16 cellular contexts compared by ENCODE assay signal in genomic region chr9:113326230-113326629, GRCh38. TPM values are rescaled to one million over a fixed set of nuclear protein-coding genes. Genes with fewer than 3 reads are reported as not detected.
A peak's percentile ranks its signal among the peaks of the same experiment; 100 is the strongest.
DNase-seq lines count a peak whose midpoint lies in the region; ATAC-seq and TF ChIP-seq lines count a peak whose summit lies in the region.
"Had no signal": no experiment of that assay in that cellular context is flagged by ENCODE, and none has a peak within 500 bp of the region (broad histone marks: within the 10 kb centered on the region; RNA-seq: fewer than 3 reads in every experiment).

No MANE protein-coding gene starts in this region.

- no peaks in the 10 kb centered on the region for H3K4me1 ChIP-seq in HEK293 (ENCODE audit: control insufficient read depth, insufficient read depth, low read length)
- H3K4me1 ChIP-seq: BLaER1 treated with 17β-estradiol and CSF1 and Interleukin-3, amounts not matched to agents 10 nM and 100 nM; Caco-2 had no signal

- no peak for DNase-seq in activated CD8-positive, alpha-beta T cell treated with anti-CD3 and anti-CD28 coated beads for 36 hours
- DNase-seq in activated CD8-positive, alpha-beta T cell treated with anti-CD3 and anti-CD28 coated beads, Interleukin-2, amount 10 ng/mL, durations not matched to agents 7 days and 5 days, result no peak
- DNase-seq in dorsolateral prefrontal cortex, result no peak
- DNase-seq: 8988T; ACHN; Caco-2; Calu3; CD4-positive, alpha-beta T cell; CD8-positive, alpha-beta T cell; DMS79 treated with DMSO at 0.1 percent for 48 hours; GF-D8 had no signal

- intact Hi-C loops in activated CD8-positive, alpha-beta T cell treated with anti-CD3 and anti-CD28 coated beads for 36 hours (cut with micrococcal nuclease), result no loop called here
- intact Hi-C loops in dorsolateral prefrontal cortex (cut with DNase I), result no loop called here

- POLR2A ChIA-PET in activated CD8-positive, alpha-beta T cell treated with anti-CD3 and anti-CD28 coated beads for 36 hours (lab: Charles Lee), result no interaction called here
- POLR2A ChIA-PET in activated CD8-positive, alpha-beta T cell treated with anti-CD3 and anti-CD28 coated beads, Interleukin-2, amount 10 ng/mL, durations not matched to agents 7 days and 5 days (lab: Charles Lee), result interaction anchor here (0.6 to 0.7 kb wide), 3 partner anchors 9 to 592 kb away, joined by 3 to 6 read pairs (median 3); no protein-coding TSS in a partner anchor
- POLR2A ChIA-PET in HEK293 (lab: Yijun Ruan, JAX), result no interaction called here

- ATAC-seq in activated CD8-positive, alpha-beta T cell treated with anti-CD3 and anti-CD28 coated beads for 36 hours, result no peak
- no peak for ATAC-seq in activated CD8-positive, alpha-beta T cell treated with anti-CD3 and anti-CD28 coated beads, Interleukin-2, amount 10 ng/mL, durations not matched to agents 7 days and 5 days
- no peak for ATAC-seq in GM19035 (IDR thresholded peaks at IDR 0.05; ENCODE audit: unreplicated experiment)
- ATAC-seq: CD8-positive, alpha-beta T cell had no signal

- H3K27ac ChIP-seq in HEK293 (ENCODE audit: extremely low read depth, low read depth, low read length) (no peak overlapping the region), dorsolateral prefrontal cortex (no peak overlapping the region)
- H3K27ac ChIP-seq: BLaER1 treated with 17β-estradiol and CSF1 and Interleukin-3, amounts not matched to agents 10 nM and 100 nM; C4-2B had no signal

- no peaks in the 10 kb centered on the region for H3K9me3 Mint-ChIP-seq in activated CD8-positive, alpha-beta T cell treated with anti-CD3 and anti-CD28 coated beads for 36 hours
- H3K9me3 Mint-ChIP-seq in activated CD8-positive, alpha-beta T cell treated with anti-CD3 and anti-CD28 coated beads, Interleukin-2, amount 10 ng/mL, durations not matched to agents 7 days and 5 days (ENCODE audit: insufficient read depth), result no peaks in the 10 kb centered on the region
- H3K9me3 Mint-ChIP-seq: CD4-positive, alpha-beta T cell; CD8-positive, alpha-beta T cell had no signal

- CTCF ChIA-PET in activated CD8-positive, alpha-beta T cell treated with anti-CD3 and anti-CD28 coated beads for 36 hours (lab: Charles Lee), result interaction anchor here (0.9 to 1.1 kb wide), 2 partner anchors 15 to 75 kb away, joined by 5 read pairs; partner anchors contain the start of gene ALAD
- CTCF ChIA-PET in activated CD8-positive, alpha-beta T cell treated with anti-CD3 and anti-CD28 coated beads, Interleukin-2, amount 10 ng/mL, durations not matched to agents 7 days and 5 days (lab: Charles Lee), result interaction anchor here (0.7 kb wide), 1 partner anchor 75 kb away, joined by 3 read pairs; the partner anchor contains the start of gene ALAD
- CTCF ChIA-PET in HEK293 (lab: Yijun Ruan, JAX), result interaction anchor here (0.6 to 1.3 kb wide), 2 partner anchors 8 to 214 kb away, joined by 4 to 6 read pairs; no protein-coding TSS in a partner anchor

- H3K27me3 Mint-ChIP-seq in activated CD8-positive, alpha-beta T cell treated with anti-CD3 and anti-CD28 coated beads for 36 hours, result no peaks in the 10 kb centered on the region
- H3K27me3 Mint-ChIP-seq in activated CD8-positive, alpha-beta T cell treated with anti-CD3 and anti-CD28 coated beads, Interleukin-2, amount 10 ng/mL, durations not matched to agents 7 days and 5 days (ENCODE audit: low read depth), result no peaks in the 10 kb centered on the region
- H3K27me3 Mint-ChIP-seq: CD4-positive, alpha-beta T cell had no signal

- no peak overlapping the region for H3K27ac Mint-ChIP-seq in activated CD8-positive, alpha-beta T cell treated with anti-CD3 and anti-CD28 coated beads for 36 hours
- no peak overlapping the region for H3K27ac Mint-ChIP-seq in activated CD8-positive, alpha-beta T cell treated with anti-CD3 and anti-CD28 coated beads, Interleukin-2, amount 10 ng/mL, durations not matched to agents 7 days and 5 days
- H3K27ac Mint-ChIP-seq: CD4-positive, alpha-beta T cell; CD8-positive, alpha-beta T cell had no signal

- no peaks in the 10 kb centered on the region for H3K4me1 Mint-ChIP-seq in activated CD8-positive, alpha-beta T cell treated with anti-CD3 and anti-CD28 coated beads for 36 hours (ENCODE audit: low read depth)
- no peaks in the 10 kb centered on the region for H3K4me1 Mint-ChIP-seq in activated CD8-positive, alpha-beta T cell treated with anti-CD3 and anti-CD28 coated beads, Interleukin-2, amount 10 ng/mL, durations not matched to agents 7 days and 5 days (ENCODE audit: low read depth)

- H3K9me3 ChIP-seq in HEK293 (ENCODE audit: control insufficient read depth, insufficient read depth, low read depth, low read length), result no peaks in the 10 kb centered on the region
- H3K9me3 ChIP-seq: BLaER1 treated with 17β-estradiol and CSF1 and Interleukin-3, amounts not matched to agents 10 nM and 100 nM; Caco-2 had no signal

- no peaks in the 10 kb centered on the region for H3K27me3 ChIP-seq in dorsolateral prefrontal cortex
- H3K27me3 ChIP-seq: BLaER1 treated with 17β-estradiol and CSF1 and Interleukin-3, amounts not matched to agents 10 nM and 100 nM had no signal

- H3K36me3 ChIP-seq in HEK293 (ENCODE audit: control insufficient read depth in 2 of 2, insufficient read depth in 1 of 2, low read length in 2 of 2), result no peaks in the 10 kb centered on the region
- H3K36me3 ChIP-seq: BLaER1 treated with 17β-estradiol and CSF1 and Interleukin-3, amounts not matched to agents 10 nM and 100 nM had no signal

- H3K4me3 ChIP-seq in HEK293 (ENCODE audit: low read depth, low read length), result no peak overlapping the region
- H3K4me3 ChIP-seq in dorsolateral prefrontal cortex, result no peak overlapping the region
- H3K4me3 ChIP-seq: BLaER1 treated with 17β-estradiol and CSF1 and Interleukin-3, amounts not matched to agents 10 nM and 100 nM had no signal

- peak; percentile 41 for TF ChIP-seq CTCF in activated CD8-positive, alpha-beta T cell treated with anti-CD3 and anti-CD28 coated beads for 36 hours (IDR thresholded peaks at IDR 0.05)
- TF ChIP-seq CTCF in HEK293 (tag by site-specific recombination; IDR thresholded peaks at IDR 0.05) (no peak), dorsolateral prefrontal cortex (IDR thresholded peaks at IDR 0.05 in 54 of 56, conservative IDR thresholded peaks at IDR 0.05 in 2 of 56; ENCODE audit: low read depth in 1 of 56, partially characterized antibody in 56 of 56) (no peak)

- H3K36me3 Mint-ChIP-seq in activated CD8-positive, alpha-beta T cell treated with anti-CD3 and anti-CD28 coated beads for 36 hours (ENCODE audit: low read depth), result no peaks in the 10 kb centered on the region
- H3K36me3 Mint-ChIP-seq in activated CD8-positive, alpha-beta T cell treated with anti-CD3 and anti-CD28 coated beads, Interleukin-2, amount 10 ng/mL, durations not matched to agents 7 days and 5 days (ENCODE audit: low read depth), result no peaks in the 10 kb centered on the region
- H3K36me3 Mint-ChIP-seq: CD8-positive, alpha-beta T cell had no signal

- H3K4me3 Mint-ChIP-seq in activated CD8-positive, alpha-beta T cell treated with anti-CD3 and anti-CD28 coated beads for 36 hours, result no peak overlapping the region
- H3K4me3 Mint-ChIP-seq in activated CD8-positive, alpha-beta T cell treated with anti-CD3 and anti-CD28 coated beads, Interleukin-2, amount 10 ng/mL, durations not matched to agents 7 days and 5 days, result no peak overlapping the region
- H3K4me3 Mint-ChIP-seq: CD4-positive, alpha-beta T cell; CD8-positive, alpha-beta T cell had no signal

TF ChIP-seq in HEK293, 187 proteins besides CTCF, POLR2A, EP300 and RAD21:
- TF ChIP-seq ZNF366 (tag by site-specific recombination; conservative IDR thresholded peaks at IDR 0.05) (peak; percentile 51; the same call in 1 of the 2 replicates), WT1 (tag by site-specific recombination; IDR thresholded peaks at IDR 0.05) (no peak), ZNF747 (tag by site-specific recombination; IDR thresholded peaks at IDR 0.05) (no peak)

RNA-seq across cellular contexts. Expression of gene WDR31, which starts 13.8 kb away (rescaled TPM):
- total RNA-seq in activated CD8-positive, alpha-beta T cell treated with anti-CD3 and anti-CD28 coated beads for 36 hours, result 1 to 10 TPM; 1.3 to 1.4 TPM
- under 1 TPM; 0.47 to 0.92 TPM for total RNA-seq in activated CD8-positive, alpha-beta T cell treated with anti-CD3 and anti-CD28 coated beads, Interleukin-2, amount 10 ng/mL, durations not matched to agents 7 days and 5 days
- 10 to 100 TPM in 8 of 120 experiments, 1 to 10 TPM in 112; 2.7 to 12.3 (median 7.0) TPM for total RNA-seq in dorsolateral prefrontal cortex

RNA-seq across cellular contexts. Expression of gene RNF183, which starts 23.1 kb away (rescaled TPM):
- total RNA-seq in activated CD8-positive, alpha-beta T cell treated with anti-CD3 and anti-CD28 coated beads for 36 hours, result under 1 TPM in 1 of 2 experiments, not detected in 1; 0.27 TPM
- total RNA-seq in activated CD8-positive, alpha-beta T cell treated with anti-CD3 and anti-CD28 coated beads, Interleukin-2, amount 10 ng/mL, durations not matched to agents 7 days and 5 days, result not detected
- total RNA-seq in dorsolateral prefrontal cortex, result 1 to 10 TPM in 20 of 120 experiments, under 1 TPM in 26, not detected in 74; 0.25 to 2.2 (median 0.93) TPM
- total RNA-seq: A673; CD8-positive, alpha-beta T cell had no signal

RNA-seq across cellular contexts. Expression of gene BSPRY, which starts 23.1 kb away (rescaled TPM):
- total RNA-seq in activated CD8-positive, alpha-beta T cell treated with anti-CD3 and anti-CD28 coated beads for 36 hours, result 1 to 10 TPM; 8.2 to 9.1 TPM
- 1 to 10 TPM; 4.0 to 4.4 TPM for total RNA-seq in activated CD8-positive, alpha-beta T cell treated with anti-CD3 and anti-CD28 coated beads, Interleukin-2, amount 10 ng/mL, durations not matched to agents 7 days and 5 days
- 1 to 10 TPM in 118 of 120 experiments, under 1 TPM in 2; 0.60 to 7.0 (median 2.6) TPM for total RNA-seq in dorsolateral prefrontal cortex
- total RNA-seq: A673; CD4-positive, alpha-beta T cell; CD8-positive, alpha-beta T cell had no signal

RNA-seq across cellular contexts. Expression of gene HDHD3, which starts 50.6 kb away (rescaled TPM):
- 10 to 100 TPM; 11.6 to 13.3 TPM for total RNA-seq in activated CD8-positive, alpha-beta T cell treated with anti-CD3 and anti-CD28 coated beads for 36 hours
- 10 to 100 TPM; 14.0 to 15.3 TPM for total RNA-seq in activated CD8-positive, alpha-beta T cell treated with anti-CD3 and anti-CD28 coated beads, Interleukin-2, amount 10 ng/mL, durations not matched to agents 7 days and 5 days
- total RNA-seq in dorsolateral prefrontal cortex, result 10 to 100 TPM; 11.6 to 25.4 (median 17.0) TPM

RNA-seq across cellular contexts. Expression of gene PRPF4, which starts 50.8 kb away (rescaled TPM):
- 10 to 100 TPM; 52.9 to 56.5 TPM for total RNA-seq in activated CD8-positive, alpha-beta T cell treated with anti-CD3 and anti-CD28 coated beads for 36 hours
- 10 to 100 TPM; 33.3 to 37.3 TPM for total RNA-seq in activated CD8-positive, alpha-beta T cell treated with anti-CD3 and anti-CD28 coated beads, Interleukin-2, amount 10 ng/mL, durations not matched to agents 7 days and 5 days
- total RNA-seq in dorsolateral prefrontal cortex, result 10 to 100 TPM; 10.2 to 24.7 (median 17.8) TPM
